Comparison of ENCODE assay signal across 30 cellular contexts in the genomic region with DNA sequence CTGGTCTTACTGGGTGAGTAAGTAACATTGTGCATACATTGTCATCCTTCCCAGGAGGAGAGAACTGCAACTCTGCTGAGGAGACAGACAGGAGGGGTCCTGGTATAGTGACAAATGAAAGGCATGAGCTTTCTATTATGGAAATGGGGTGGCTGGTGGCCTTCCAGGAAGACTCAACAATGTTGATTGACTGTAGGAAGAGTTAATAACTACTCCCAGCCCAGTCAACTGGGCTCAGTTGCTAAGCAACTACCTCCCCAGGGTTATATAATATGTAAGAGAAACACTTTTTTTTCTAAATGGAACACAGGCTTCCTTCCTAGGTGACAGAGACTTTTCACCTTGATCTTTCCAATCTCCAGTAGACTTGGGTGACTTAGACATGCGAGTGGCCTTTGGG. TPM values are rescaled to one million over a fixed set of nuclear protein-coding genes. Genes with fewer than 3 reads are reported as not detected.
"Had no signal": no experiment of that assay in that cellular context is flagged by ENCODE, and none has a peak within 500 bp of the region (broad histone marks: within the 10 kb centered on the region; RNA-seq: fewer than 3 reads in every experiment).

No MANE protein-coding gene starts in this region.

- ATAC-seq: activated CD4-positive, alpha-beta T cell treated with anti-CD3 and anti-CD28 coated beads for 36 hours; activated CD8-positive, alpha-beta memory T cell treated with anti-CD3 and anti-CD28 coated beads, Interleukin-2, amount 10 ng/mL, durations not matched to agents 7 days and 5 days; activated CD8-positive, alpha-beta T cell treated with anti-CD3 and anti-CD28 coated beads, Interleukin-2, amount 10 ng/mL, durations not matched to agents 7 days and 5 days; activated naive CD4-positive, alpha-beta T cell treated with anti-CD3 and anti-CD28 coated beads, Interleukin-2, amount 50 U/mL, for 72 hours; activated T-cell treated with anti-CD3 and anti-CD28 coated beads, Interleukin-2, amount 50 U/mL, for 72 hours; effector memory CD8-positive, alpha-beta T cell; foreskin keratinocyte; gastrocnemius medialis; heart left ventricle had no signal

- H3K36me3 ChIP-seq: ascending aorta, brain microvascular endothelial cell, esophagus muscularis mucosa, gastrocnemius medialis, heart left ventricle had no signal

- H3K27me3 ChIP-seq: ascending aorta, brain microvascular endothelial cell, foreskin keratinocyte, gastrocnemius medialis had no signal

- H3K27ac ChIP-seq: ascending aorta, brain microvascular endothelial cell, esophagus muscularis mucosa, foreskin keratinocyte, gastrocnemius medialis, heart left ventricle had no signal

- DNase-seq: activated CD4-positive, alpha-beta memory T cell treated with anti-CD3 and anti-CD28 coated beads for 36 hours; activated CD4-positive, alpha-beta T cell treated with anti-CD3 and anti-CD28 coated beads for 36 hours; activated CD4-positive, alpha-beta T cell treated with anti-CD3 and anti-CD28 coated beads, Interleukin-2, amount 10 ng/mL, durations not matched to agents 24 days and 14 days; activated CD4-positive, CD25-positive, alpha-beta regulatory T cell; activated CD4-positive, CD25-positive, alpha-beta regulatory T cell treated with anti-CD3 and anti-CD28 coated beads, Interleukin-2, amount 50 U/mL, for 72 hours; activated CD8-positive, alpha-beta memory T cell treated with anti-CD3 and anti-CD28 coated beads, Interleukin-2, amount 10 ng/mL, durations not matched to agents 7 days and 5 days; activated CD8-positive, alpha-beta memory T cell treated with anti-CD3 and anti-CD28 coated beads, Interleukin-2, amount 50 U/mL, for 4 hours; activated CD8-positive, alpha-beta T cell treated with anti-CD3 and anti-CD28 coated beads, Interleukin-2, amount 10 ng/mL, durations not matched to agents 7 days and 5 days; activated gamma-delta T cell; activated naive CD4-positive, alpha-beta T cell; activated naive CD4-positive, alpha-beta T cell treated with anti-CD3 and anti-CD28 coated beads, Interleukin-2, amount 10 ng/mL, durations not matched to agents 7 days and 5 days; activated naive CD8-positive, alpha-beta T cell treated with anti-CD3 and anti-CD28 coated beads, Interleukin-2, amount 10 ng/mL, durations not matched to agents 7 days and 5 days; activated T-cell treated with anti-CD3 and anti-CD28 coated beads, Interleukin-2, amount 50 U/mL, for 1 hour; activated T-cell treated with anti-CD3 and anti-CD28 coated beads, Interleukin-2, amount 50 U/mL, for 72 hours; brain microvascular endothelial cell; cortex of kidney; dermis blood vessel endothelial cell; effector CD4-positive, alpha-beta T cell; effector memory CD8-positive, alpha-beta T cell; erythroblast; foreskin keratinocyte; gastrocnemius medialis; glutamatergic neuron; heart left ventricle; T-helper 2 cell had no signal

- H3K4me3 ChIP-seq: ascending aorta, esophagus muscularis mucosa, gastrocnemius medialis, heart left ventricle had no signal

- H3K9me3 ChIP-seq: ascending aorta, esophagus muscularis mucosa, gastrocnemius medialis, heart left ventricle had no signal

RNA-seq across cellular contexts. Expression of a gene that starts 28.2 kb away (rescaled TPM):
- total RNA-seq: activated CD4-positive, alpha-beta memory T cell treated with anti-CD3 and anti-CD28 coated beads for 36 hours; activated CD4-positive, alpha-beta T cell treated with anti-CD3 and anti-CD28 coated beads for 36 hours; activated CD4-positive, alpha-beta T cell treated with anti-CD3 and anti-CD28 coated beads, Interleukin-2, amount 10 ng/mL, durations not matched to agents 24 days and 14 days; activated CD8-positive, alpha-beta memory T cell treated with anti-CD3 and anti-CD28 coated beads for 36 hours; activated CD8-positive, alpha-beta memory T cell treated with anti-CD3 and anti-CD28 coated beads, Interleukin-2, amount 10 ng/mL, durations not matched to agents 7 days and 5 days; activated CD8-positive, alpha-beta T cell treated with anti-CD3 and anti-CD28 coated beads, Interleukin-2, amount 10 ng/mL, durations not matched to agents 7 days and 5 days; activated naive CD8-positive, alpha-beta T cell treated with anti-CD3 and anti-CD28 coated beads, Interleukin-2, amount 10 ng/mL, durations not matched to agents 7 days and 5 days; ascending aorta; bronchial epithelial cell; dermis blood vessel endothelial cell; foreskin keratinocyte had no signal
- polyA plus RNA-seq: foreskin keratinocyte had no signal
